Comparison of ENCODE assay signal across 28 cellular contexts in the genomic region with DNA sequence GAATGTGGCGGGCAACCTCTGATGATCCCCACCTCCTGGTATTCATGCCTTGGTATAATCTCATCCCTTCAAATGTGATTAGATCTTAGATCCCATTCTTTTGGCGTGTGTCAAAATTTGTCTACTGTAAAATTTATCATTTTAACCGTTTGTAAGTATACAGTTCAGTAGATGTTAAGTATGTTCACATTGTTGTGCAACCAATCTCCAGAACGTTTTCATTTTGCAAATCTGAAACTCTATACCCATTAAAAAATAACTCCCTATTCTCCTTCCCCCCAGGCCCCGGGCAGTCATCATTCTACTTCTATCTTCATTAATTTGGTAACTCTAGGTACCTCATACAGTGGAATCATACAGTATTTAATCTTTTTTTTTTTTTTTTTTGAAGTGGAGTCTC.
"Had no signal": no experiment of that assay in that cellular context is flagged by ENCODE, and none has a peak within 500 bp of the region (broad histone marks: within the 10 kb centered on the region; RNA-seq: fewer than 3 reads in every experiment).

No MANE protein-coding gene starts in this region.

- H3K27me3 Mint-ChIP-seq: stimulated activated memory B cell treated with anti-CD40 and anti-IgM and Interleukin-4, amounts not matched to agents 10 μg/mL and 1 μg/mL and 100 μg/mL, for 72 hours; stimulated activated naive CD8-positive, alpha-beta T cell treated with anti-CD3 and anti-CD28 coated beads, Interleukin-15, Interleukin-2, amounts not matched to agents 100 ng/mL and 50 ng/mL, for 24 hours; type B pancreatic cell had no signal

- H3K36me3 ChIP-seq: thoracic aorta, thyroid gland, transverse colon, upper lobe of left lung, upper lobe of right lung, uterus had no signal

- H3K4me1 ChIP-seq: suprapubic skin, transverse colon, upper lobe of left lung, uterus, vagina had no signal

- H3K36me3 Mint-ChIP-seq: stimulated activated effector memory CD8-positive, alpha-beta T cell treated with anti-CD3 and anti-CD28 coated beads, Interleukin-12 subunit alpha, Interleukin-12 subunit beta, amount 100 ng/mL, for 72 hours; stimulated activated memory B cell treated with anti-CD40 and anti-IgM and Interleukin-4, amounts not matched to agents 10 μg/mL and 1 μg/mL and 100 μg/mL, for 72 hours; stimulated activated naive B cell treated with anti-CD40 and anti-IgM and Interleukin-4, amounts not matched to agents 10 μg/mL and 1 μg/mL and 100 μg/mL, for 72 hours had no signal

- H3K27ac ChIP-seq: stomach, suprapubic skin, testis, thoracic aorta, thyroid gland, tibial artery, tibial nerve, transverse colon, upper lobe of left lung, upper lobe of right lung, uterus, vagina had no signal

- H3K9me3 ChIP-seq: stomach, suprapubic skin, testis, thoracic aorta, thyroid gland, tibial artery, tibial nerve, transverse colon, upper lobe of left lung, upper lobe of right lung, uterus, vagina had no signal

- H3K27me3 ChIP-seq: stomach, suprapubic skin, testis, thyroid gland, tibial artery, tibial nerve, transverse colon, upper lobe of left lung, upper lobe of right lung, uterus, vagina had no signal

- FAIRE-seq: urothelium cell line had no signal

- ATAC-seq: stimulated activated effector memory CD8-positive, alpha-beta T cell treated with anti-CD3 and anti-CD28 coated beads, Interleukin-12 subunit alpha, Interleukin-12 subunit beta, amount 100 ng/mL, for 72 hours; stimulated activated memory B cell treated with anti-CD40 and anti-IgM and Interleukin-4, amounts not matched to agents 10 μg/mL and 1 μg/mL and 100 μg/mL, for 72 hours; stimulated activated naive B cell treated with anti-CD40 and anti-IgM and Interleukin-4, amounts not matched to agents 10 μg/mL and 1 μg/mL and 100 μg/mL, for 72 hours; stimulated activated naive CD8-positive, alpha-beta T cell treated with anti-CD3 and anti-CD28 coated beads, Interleukin-15, amount 100 ng/mL, for 72 hours; stimulated activated naive CD8-positive, alpha-beta T cell treated with anti-CD3 and anti-CD28 coated beads, Interleukin-15, Interleukin-2, amounts not matched to agents 100 U/mL and 50 U/mL, for 24 hours; upper lobe of right lung had no signal

- H3K4me3 ChIP-seq: stomach, suprapubic skin, testis, thoracic aorta, thyroid gland, tibial artery, tibial nerve, transverse colon, upper lobe of left lung, upper lobe of right lung, uterus, vagina had no signal

- H3K27ac Mint-ChIP-seq: stimulated activated effector memory CD8-positive, alpha-beta T cell treated with anti-CD3 and anti-CD28 coated beads, Interleukin-12 subunit alpha, Interleukin-12 subunit beta, amount 100 ng/mL, for 72 hours; stimulated activated memory B cell treated with anti-CD40 and anti-IgM and Interleukin-4, amounts not matched to agents 10 μg/mL and 1 μg/mL and 100 μg/mL, for 72 hours; stimulated activated naive B cell treated with anti-CD40 and anti-IgM and Interleukin-4, amounts not matched to agents 10 μg/mL and 1 μg/mL and 100 μg/mL, for 72 hours; stimulated activated naive CD8-positive, alpha-beta T cell treated with anti-CD3 and anti-CD28 coated beads, Interleukin-15, amount 100 ng/mL, for 72 hours; stimulated activated naive CD8-positive, alpha-beta T cell treated with anti-CD3 and anti-CD28 coated beads, Interleukin-15, Interleukin-2, amounts not matched to agents 100 ng/mL and 50 ng/mL, for 24 hours; type B pancreatic cell had no signal

- H3K9me3 Mint-ChIP-seq: stimulated activated effector memory CD8-positive, alpha-beta T cell treated with anti-CD3 and anti-CD28 coated beads, Interleukin-12 subunit alpha, Interleukin-12 subunit beta, amount 100 ng/mL, for 72 hours; stimulated activated memory B cell treated with anti-CD40 and anti-IgM and Interleukin-4, amounts not matched to agents 10 μg/mL and 1 μg/mL and 100 μg/mL, for 72 hours; stimulated activated naive B cell treated with anti-CD40 and anti-IgM and Interleukin-4, amounts not matched to agents 10 μg/mL and 1 μg/mL and 100 μg/mL, for 72 hours; stimulated activated naive CD8-positive, alpha-beta T cell treated with anti-CD3 and anti-CD28 coated beads, Interleukin-15, amount 100 ng/mL, for 72 hours; stimulated activated naive CD8-positive, alpha-beta T cell treated with anti-CD3 and anti-CD28 coated beads, Interleukin-15, Interleukin-2, amounts not matched to agents 100 ng/mL and 50 ng/mL, for 24 hours; type B pancreatic cell had no signal

- DNase-seq: stimulated activated CD4-positive, alpha-beta T cell treated with anti-CD3 and anti-CD28 coated beads, Interleukin-2, amount 100 ng/mL, for 48 hours; stimulated activated CD4-positive, alpha-beta T cell treated with anti-CD3 and anti-CD28 coated beads, Interleukin-4, amount 100 ng/mL, for 1 hour; stimulated activated CD4-positive, alpha-beta T cell treated with anti-CD3 and anti-CD28 coated beads, Interleukin-4, amount 100 ng/mL, for 24 hours; stimulated activated CD4-positive, alpha-beta T cell treated with anti-CD3 and anti-CD28 coated beads, Interleukin-4, amount 100 ng/mL, for 4 hours; stimulated activated CD8-positive, alpha-beta memory T cell treated with anti-CD3 and anti-CD28 coated beads, Interleukin-4, amount 100 ng/mL, for 48 hours; stimulated activated naive B cell treated with anti-CD40 and anti-IgM and Interleukin-4, amounts not matched to agents 10 μg/mL and 1 μg/mL and 100 μg/mL, for 72 hours; stimulated activated naive CD4-positive, alpha-beta T cell; stimulated activated naive CD4-positive, alpha-beta T cell treated with Interleukin-2 at 50 U/mL for 16 hours; stimulated activated naive CD8-positive, alpha-beta T cell treated with anti-CD3 and anti-CD28 coated beads, Interleukin-15, amount 100 ng/mL, for 72 hours; stimulated activated naive CD8-positive, alpha-beta T cell treated with anti-CD3 and anti-CD28 coated beads, Interleukin-15, Interleukin-2, amounts not matched to agents 100 U/mL and 50 U/mL, for 24 hours; stomach; substantia nigra; testis; thyroid gland; tibial artery; transverse colon; upper lobe of left lung; upper lobe of right lung; uterus had no signal

- H3K4me3 Mint-ChIP-seq: stimulated activated effector memory CD8-positive, alpha-beta T cell treated with anti-CD3 and anti-CD28 coated beads, Interleukin-12 subunit alpha, Interleukin-12 subunit beta, amount 100 ng/mL, for 72 hours; stimulated activated memory B cell treated with anti-CD40 and anti-IgM and Interleukin-4, amounts not matched to agents 10 μg/mL and 1 μg/mL and 100 μg/mL, for 72 hours; stimulated activated naive B cell treated with anti-CD40 and anti-IgM and Interleukin-4, amounts not matched to agents 10 μg/mL and 1 μg/mL and 100 μg/mL, for 72 hours; stimulated activated naive CD8-positive, alpha-beta T cell treated with anti-CD3 and anti-CD28 coated beads, Interleukin-15, amount 100 ng/mL, for 72 hours; stimulated activated naive CD8-positive, alpha-beta T cell treated with anti-CD3 and anti-CD28 coated beads, Interleukin-15, Interleukin-2, amounts not matched to agents 100 ng/mL and 50 ng/mL, for 24 hours; type B pancreatic cell had no signal

- H3K4me1 Mint-ChIP-seq: stimulated activated effector memory CD8-positive, alpha-beta T cell treated with anti-CD3 and anti-CD28 coated beads, Interleukin-12 subunit alpha, Interleukin-12 subunit beta, amount 100 ng/mL, for 72 hours; stimulated activated memory B cell treated with anti-CD40 and anti-IgM and Interleukin-4, amounts not matched to agents 10 μg/mL and 1 μg/mL and 100 μg/mL, for 72 hours; stimulated activated naive B cell treated with anti-CD40 and anti-IgM and Interleukin-4, amounts not matched to agents 10 μg/mL and 1 μg/mL and 100 μg/mL, for 72 hours; stimulated activated naive CD8-positive, alpha-beta T cell treated with anti-CD3 and anti-CD28 coated beads, Interleukin-15, amount 100 ng/mL, for 72 hours had no signal
